Comparison of ENCODE assay signal across 1 cellular context in genomic region chr9:93036887-93037475, GRCh38.
TF ChIP-seq lines count a peak whose summit lies in the region.

No MANE protein-coding gene starts in this region.

TF ChIP-seq in GM12878, 131 proteins besides CTCF, POLR2A, EP300 and RAD21:
- TF ChIP-seq SMARCA5 (IDR thresholded peaks at IDR 0.05) = no peak
- TF ChIP-seq TCF7 (IDR thresholded peaks at IDR 0.05; ENCODE audit: borderline replicate concordance) = no peak
- TF ChIP-seq HCFC1 (IDR thresholded peaks at IDR 0.05; ENCODE audit: low read length) = no peak
- no peak for TF ChIP-seq MYB (IDR thresholded peaks at IDR 0.05; ENCODE audit: borderline replicate concordance, low read depth, low read length)
- no peak for TF ChIP-seq POU2F2 (IDR thresholded peaks at IDR 0.05; ENCODE audit: borderline replicate concordance, low read depth, low read length)
- TF ChIP-seq ZNF384 (IDR thresholded peaks at IDR 0.05; ENCODE audit: borderline replicate concordance, low read depth, low read length) = no peak
- TF ChIP-seq TCF12 (IDR thresholded peaks at IDR 0.05; ENCODE audit: low read depth, low read length) = no peak
- no peak for TF ChIP-seq GATAD2B (conservative IDR thresholded peaks at IDR 0.05; ENCODE audit: low read depth)
- TF ChIP-seq SUPT20H (IDR thresholded peaks at IDR 0.05; ENCODE audit: borderline replicate concordance, control insufficient read depth, low read depth, low read length) = no peak
- no peak for TF ChIP-seq SP1 (IDR thresholded peaks at IDR 0.05; ENCODE audit: low read depth, low read length)
- TF ChIP-seq ZBED1 (IDR thresholded peaks at IDR 0.05; ENCODE audit: borderline replicate concordance) = no peak
- TF ChIP-seq CEBPB (IDR thresholded peaks at IDR 0.05; ENCODE audit: borderline replicate concordance in 1 of 2, low read depth in 2 of 2, low read length in 2 of 2) = no peak
- TF ChIP-seq ASH2L (IDR thresholded peaks at IDR 0.05; ENCODE audit: borderline replicate concordance, low read depth) = no peak
- TF ChIP-seq WRNIP1 (IDR thresholded peaks at IDR 0.05; ENCODE audit: borderline replicate concordance, low read depth, low read length) = no peak
- no peak for TF ChIP-seq CHD1 (IDR thresholded peaks at IDR 0.05; ENCODE audit: low read depth, low read length)
TF ChIP-seq in GM12878: peak in this region for 0.
